ENCODE assay signal across 9 cellular contexts in genomic region chr7:44967571-44968446, GRCh38. TPM values are rescaled to one million over a fixed set of nuclear protein-coding genes. Genes with fewer than 3 reads are reported as not detected.
DNase-seq lines count a peak whose midpoint lies in the region; ATAC-seq, FAIRE-seq and TF ChIP-seq lines count a peak whose summit lies in the region.
"Had no signal": no experiment of that assay in that cellular context is flagged by ENCODE, and none has a peak within 500 bp of the region (broad histone marks: within the 10 kb centered on the region; RNA-seq: fewer than 3 reads in every experiment).

No MANE protein-coding gene starts in this region.

- no peaks in the 10 kb centered on the region for H3K79me2 ChIP-seq in HepG2 (ENCODE audit: insufficient read depth, low read length)

- H4K20me1 ChIP-seq in HepG2 (ENCODE audit: insufficient read depth, low read length): no peaks in the 10 kb centered on the region

- intact Hi-C loops in HepG2 (cut with micrococcal nuclease; ENCODE audit: unreplicated experiment): loop anchor here (1.0 kb wide), 1 partner anchor 168 kb away; no protein-coding TSS in a partner anchor

- peak; percentile 30 for FAIRE-seq in HepG2 (lab: Jason Lieb, UNC)

- WGBS in HepG2 (ENCODE audit: low lambda C conversion rate): 44% methylated on average over 4 of the region's 18 CpGs

- BruUV-seq in HepG2 (replicated peaks; lab: Mats Ljungman, UMichigan): no TSS peak

- in situ Hi-C loops in HepG2 (cut with HindIII; ENCODE audit: extremely low pct_ligation_motif_present, low pct_unique_long_range_greater_than_20kb) (loop anchor here (5.0 to 25.0 kb wide), 2 partner anchors 169 to 294 kb away; no protein-coding TSS in a partner anchor), KBM-7 (cut with MboI; ENCODE audit: low pct_unique_long_range_greater_than_20kb, low sequenced_read_pairs) (no loop called here)

- peak; percentile 94 for TF ChIP-seq CTCF in HepG2 (CRISPR knock-in tag; IDR thresholded peaks at IDR 0.05)

- H3K36me3 ChIP-seq in HepG2 (replicated peaks in 1 of 2; ENCODE audit: control insufficient read depth in 1 of 2, insufficient read depth in 2 of 2, low read length in 2 of 2): no peaks in the 10 kb centered on the region

- 0 out of 5 replicates have a peak, but pooled peaks cover 0 to 5% of the 10 kb centered on the region in 2 experiments for H3K27me3 ChIP-seq in HepG2 (ENCODE audit: control insufficient read depth in 1 of 2, insufficient read depth in 2 of 2, low read length in 2 of 2)

- TF ChIP-seq POLR2A in GM18505 (IDR thresholded peaks at IDR 0.05; ENCODE audit: borderline replicate concordance, extremely low read depth, insufficient read depth, insufficient read length): peak; percentile 21
- TF ChIP-seq POLR2A in HepG2 (IDR thresholded peaks at IDR 0.05; ENCODE audit: insufficient read depth in 1 of 2, low read depth in 2 of 2, low read length in 2 of 2): no peak

- H3K27ac ChIP-seq in HepG2 (ENCODE audit: extremely low read length, insufficient read depth, low read length): no peak overlapping the region

- peak overlapping the region; percentile 66 for H2AFZ ChIP-seq in HepG2 (ENCODE audit: low read length)

- H3K9me3 ChIP-seq in HepG2 (ENCODE audit: low read length): no peaks in the 10 kb centered on the region

- ATAC-seq in GM18505 (IDR thresholded peaks at IDR 0.05; ENCODE audit: unreplicated experiment): no peak
- peak in 1 of 2 donors; percentile 6 for ATAC-seq in activated naive CD4-positive, alpha-beta T cell treated with anti-CD3 and anti-CD28 coated beads, Interleukin-2, amount 50 U/mL, for 72 hours
- peak; percentile 74 for ATAC-seq in HepG2

- H3K4me3 ChIP-seq in HepG2 (replicated peaks in 1 of 3; ENCODE audit: insufficient read depth in 1 of 3, low read depth in 2 of 3, low read length in 3 of 3): peak overlapping the region; percentile 20 to 48 (median 28); a peak in 3 of 6 replicates

- POLR2A ChIA-PET in HepG2 (lab: Yijun Ruan, JAX): no interaction called here

- H3K4me2 ChIP-seq in HepG2 (ENCODE audit: low read depth, low read length): peak overlapping the region; percentile 72

- DNase-seq in 8988T (peak; percentile 69), HepG2 (ENCODE audit: low spot score) (peak; percentile 68), H4 (ENCODE audit: low spot score) (no peak), KBM-7 (no peak), Kasumi-1 (lab: John Stamatoyannopoulos, UW) (no peak), UCSD-AML1 (lab: John Stamatoyannopoulos, UW; ENCODE audit: unreplicated experiment) (no peak)
- peak in 1 of 2 donors; percentile 56 for DNase-seq in activated naive CD4-positive, alpha-beta T cell treated with anti-CD3 and anti-CD28 coated beads, Interleukin-2, amount 50 U/mL, for 72 hours (ENCODE audit: low spot score in 2 of 2)
- DNase-seq: NCI-H226 had no signal

- H3K36me3 Mint-ChIP-seq in activated naive CD4-positive, alpha-beta T cell treated with anti-CD3 and anti-CD28 coated beads, Interleukin-2, amount 50 U/mL, for 72 hours: peaks cover 28 to 41% of the 10 kb centered on the region in 2 donors

- peak; percentile 95 for TF ChIP-seq RAD21 in HepG2 (CRISPR knock-in tag; IDR thresholded peaks at IDR 0.05)

- TF ChIP-seq EP300 in HepG2 (IDR thresholded peaks at IDR 0.05; ENCODE audit: low read depth in 2 of 2, low read length in 2 of 2) (no peak), HepG2 (CRISPR knock-in tag; IDR thresholded peaks at IDR 0.05; ENCODE audit: borderline replicate concordance) (no peak)

- no peaks in the 10 kb centered on the region for H3K9me3 Mint-ChIP-seq in activated naive CD4-positive, alpha-beta T cell treated with anti-CD3 and anti-CD28 coated beads, Interleukin-2, amount 50 U/mL, for 72 hours

- CTCF ChIA-PET in HepG2 (lab: Yijun Ruan, JAX; ENCODE audit: low intra/inter-chr PET ratio, low total read pairs): interaction anchor here (5.0 kb wide), 1 partner anchor 168 kb away, joined by 35 read pairs; no protein-coding TSS in a partner anchor

- H3K27ac Mint-ChIP-seq in activated naive CD4-positive, alpha-beta T cell treated with anti-CD3 and anti-CD28 coated beads, Interleukin-2, amount 50 U/mL, for 72 hours: peak overlapping the region; percentile 83 to 87

- H3K9ac ChIP-seq in HepG2 (ENCODE audit: insufficient read depth, low read depth, low read length): 0 out of 2 replicates have a peak overlapping the region, but pooled peaks have one; percentile 7

- H3K4me1 ChIP-seq in HepG2 (ENCODE audit: insufficient read depth, low read length): peaks cover 59% of the 10 kb centered on the region

TF ChIP-seq in HepG2, 621 proteins besides CTCF, POLR2A, EP300 and RAD21 (continues in another document):
- TF ChIP-seq ZNF7 (CRISPR knock-in tag; IDR thresholded peaks at IDR 0.05) (no peak), MIER3 (CRISPR knock-in tag; IDR thresholded peaks at IDR 0.05; ENCODE audit: borderline replicate concordance) (peak; percentile 50; the same call in 1 of the 2 replicates), SMAD3 (CRISPR knock-in tag; IDR thresholded peaks at IDR 0.05) (peak; percentile 31; the same call in 1 of the 2 replicates), ETS1 (CRISPR knock-in tag; IDR thresholded peaks at IDR 0.05) (no peak), NCOA5 (CRISPR knock-in tag; IDR thresholded peaks at IDR 0.05) (no peak)

RNA-seq across cellular contexts. Expression of gene MYO1G, which starts 11.0 kb away (rescaled TPM):
- total RNA-seq in activated naive CD4-positive, alpha-beta T cell treated with anti-CD3 and anti-CD28 coated beads, Interleukin-2, amount 50 U/mL, for 72 hours: 100 to 1,000 TPM; 361 to 532 TPM
- 0.28 and 0.29 TPM in 2 replicates for total RNA-seq in HepG2 (2016; rRNA removed; fragmentation: Illumina TruSeq; extraction: Trizol)
- 0.09 TPM in 1 of 2 replicates, not detected in the other for total RNA-seq in HepG2 (2016; cell fraction: cytosol; rRNA removed; fragmentation: Illumina TruSeq; extraction: Trizol; ENCODE audit: low read depth)
- total RNA-seq in HepG2 (2016; cell fraction: insoluble cytoplasmic fraction; rRNA removed; fragmentation: Illumina TruSeq; extraction: Trizol): 0.12 and 0.22 TPM in 2 replicates
- not detected in 2 replicates for total RNA-seq in HepG2 (2016; cell fraction: membrane; rRNA removed; fragmentation: Illumina TruSeq; extraction: Trizol)
- 0.28 TPM in 1 of 2 replicates, not detected in the other for total RNA-seq in HepG2 (2016; cell fraction: nucleus; rRNA removed; fragmentation: Illumina TruSeq; extraction: Trizol)
- polyA plus RNA-seq in HepG2 (2011; rRNA removed): 1.1 and 2.4 TPM in 2 replicates
- 0.71 and 1.2 TPM in 2 replicates for polyA plus RNA-seq in HepG2 (2011; cell fraction: cytosol; rRNA removed)
- polyA plus RNA-seq in HepG2 (2011; cell fraction: nucleus; rRNA removed): 3.8 and 5.7 TPM in 2 replicates
- polyA plus RNA-seq in HepG2 (2012): 0.44 and 1.2 TPM in 2 replicates
- not detected in 2 replicates for polyA plus RNA-seq in HepG2 (2016; cell fraction: cytosol; fragmentation: Illumina TruSeq; extraction: Trizol; ENCODE audit: low read depth)
- polyA plus RNA-seq in HepG2 (2016; cell fraction: insoluble cytoplasmic fraction; fragmentation: Illumina TruSeq; extraction: Trizol; ENCODE audit: low read depth): 0.15 and 0.21 TPM in 2 replicates
- 0.08 TPM in 1 of 2 replicates, not detected in the other for polyA plus RNA-seq in HepG2 (2016; cell fraction: membrane; fragmentation: Illumina TruSeq; extraction: Trizol; ENCODE audit: low read depth)
- 0.31 and 0.44 TPM in 2 replicates for polyA plus RNA-seq in HepG2 (2016; cell fraction: nucleus; fragmentation: Illumina TruSeq; extraction: Trizol; ENCODE audit: insufficient read depth, low read depth)
- polyA minus RNA-seq in HepG2 (2011; rRNA and poly(A)+ RNA removed; ENCODE audit: low replicate concordance): 1.7 and 89.4 TPM in 2 replicates
- polyA minus RNA-seq in HepG2 (2011; cell fraction: cytosol; rRNA and poly(A)+ RNA removed): 0.70 and 1.2 TPM in 2 replicates
- polyA minus RNA-seq in HepG2 (2011; cell fraction: nucleus; rRNA and poly(A)+ RNA removed): 1.4 and 2.6 TPM in 2 replicates
- total RNA-seq in H4 (2014; rRNA removed; shearing (Covaris generic)): not detected in 2 replicates

RNA-seq across cellular contexts. Expression of gene CCM2, which starts 32.2 kb away (rescaled TPM):
- total RNA-seq in activated naive CD4-positive, alpha-beta T cell treated with anti-CD3 and anti-CD28 coated beads, Interleukin-2, amount 50 U/mL, for 72 hours: 100 to 1,000 TPM in 1 of 2 donors, 10 to 100 TPM in 1; 79.2 to 130 TPM
- total RNA-seq in HepG2 (2016; rRNA removed; fragmentation: Illumina TruSeq; extraction: Trizol): 14.2 and 15.8 TPM in 2 replicates
- 18.2 and 19.1 TPM in 2 replicates for total RNA-seq in HepG2 (2016; cell fraction: cytosol; rRNA removed; fragmentation: Illumina TruSeq; extraction: Trizol; ENCODE audit: low read depth)
- 12.5 and 16.6 TPM in 2 replicates for total RNA-seq in HepG2 (2016; cell fraction: insoluble cytoplasmic fraction; rRNA removed; fragmentation: Illumina TruSeq; extraction: Trizol)
- total RNA-seq in HepG2 (2016; cell fraction: membrane; rRNA removed; fragmentation: Illumina TruSeq; extraction: Trizol): 37.4 and 37.5 TPM in 2 replicates
- 9.5 and 10.1 TPM in 2 replicates for total RNA-seq in HepG2 (2016; cell fraction: nucleus; rRNA removed; fragmentation: Illumina TruSeq; extraction: Trizol)
- polyA plus RNA-seq in HepG2 (2011; rRNA removed): 13.7 and 20.8 TPM in 2 replicates
- 13.4 and 18.8 TPM in 2 replicates for polyA plus RNA-seq in HepG2 (2011; cell fraction: cytosol; rRNA removed)
- 21.0 and 23.0 TPM in 2 replicates for polyA plus RNA-seq in HepG2 (2011; cell fraction: nucleus; rRNA removed)
- polyA plus RNA-seq in HepG2 (2012): 10.2 and 13.2 TPM in 2 replicates
- 25.8 and 27.8 TPM in 2 replicates for polyA plus RNA-seq in HepG2 (2016; cell fraction: cytosol; fragmentation: Illumina TruSeq; extraction: Trizol; ENCODE audit: low read depth)
- 14.5 and 18.7 TPM in 2 replicates for polyA plus RNA-seq in HepG2 (2016; cell fraction: insoluble cytoplasmic fraction; fragmentation: Illumina TruSeq; extraction: Trizol; ENCODE audit: low read depth)
- 34.2 and 39.7 TPM in 2 replicates for polyA plus RNA-seq in HepG2 (2016; cell fraction: membrane; fragmentation: Illumina TruSeq; extraction: Trizol; ENCODE audit: low read depth)
- 20.6 and 22.6 TPM in 2 replicates for polyA plus RNA-seq in HepG2 (2016; cell fraction: nucleus; fragmentation: Illumina TruSeq; extraction: Trizol; ENCODE audit: insufficient read depth, low read depth)
- polyA minus RNA-seq in HepG2 (2011; rRNA and poly(A)+ RNA removed; ENCODE audit: low replicate concordance): 18.9 and 30.7 TPM in 2 replicates
- 8.0 and 10.6 TPM in 2 replicates for polyA minus RNA-seq in HepG2 (2011; cell fraction: cytosol; rRNA and poly(A)+ RNA removed)
- 3.9 and 8.0 TPM in 2 replicates for polyA minus RNA-seq in HepG2 (2011; cell fraction: nucleus; rRNA and poly(A)+ RNA removed)
- total RNA-seq in H4 (2014; rRNA removed; shearing (Covaris generic)): 61.5 and 78.6 TPM in 2 replicates

Comparison
In these comparisons a context has a peak if more than half of its experiments do, and no peak if none do; other contexts are left out.
1. DNase-seq: peak in 8988T (single experiment) and HepG2 (single experiment); none in H4 (single experiment), KBM-7 (single experiment), Kasumi-1 (0 of 2) and UCSD-AML1 (single experiment).
2. RNA of gene MYO1G, which starts 11.0 kb away (total RNA-seq): 361 to 532 TPM in activated naive CD4-positive, alpha-beta T cell treated with anti-CD3 and anti-CD28 coated beads, Interleukin-2, amount 50 U/mL, for 72 hours; 0.09 to 0.29 TPM in HepG2 and not detected in H4; every median in the first group is over 100 times any median in the second.